Comparison of ENCODE assay signal across 2 cellular contexts in the genomic region with DNA sequence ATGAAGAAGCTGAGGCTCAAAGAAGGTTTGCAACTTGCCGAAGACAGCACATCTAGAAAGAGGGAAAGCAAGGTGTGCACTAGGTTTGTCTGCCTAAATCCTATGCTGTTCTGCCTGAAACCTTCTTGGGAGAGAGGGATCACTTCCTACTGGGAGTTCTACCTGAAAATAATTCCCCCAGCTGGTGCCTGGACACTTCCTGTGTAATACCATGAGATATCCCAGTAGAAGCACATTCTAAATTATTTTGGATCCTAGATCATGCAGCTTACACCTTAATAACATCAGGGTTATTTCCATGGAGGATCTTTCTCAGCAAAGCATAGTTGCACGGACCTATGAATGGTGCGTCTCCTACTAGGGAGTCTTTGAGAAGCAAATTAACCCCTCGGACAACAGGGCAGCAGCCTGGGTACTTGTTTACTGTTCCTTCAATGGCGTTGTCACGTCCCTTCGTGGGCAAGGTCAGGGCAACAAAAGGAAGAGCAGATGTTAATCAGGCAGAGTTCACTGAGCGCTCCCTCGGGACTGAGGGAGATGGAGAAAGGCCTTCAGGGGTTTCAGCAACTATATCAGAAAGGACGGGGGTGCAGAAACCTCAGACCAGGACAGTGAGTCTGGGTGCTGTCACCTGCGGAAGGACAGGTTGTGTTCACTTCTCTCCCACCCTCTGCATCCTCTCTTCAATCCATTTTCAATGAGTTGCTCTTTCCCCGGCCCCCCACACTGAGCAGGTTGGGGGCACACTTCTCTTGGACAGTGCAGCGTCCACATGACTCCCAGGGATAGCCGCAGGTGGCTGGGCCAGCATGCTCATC.
A peak's percentile ranks its signal among the peaks of the same experiment; 100 is the strongest.
TF ChIP-seq lines count a peak whose summit lies in the region.

No MANE protein-coding gene starts in this region.

TF ChIP-seq in HepG2, 621 proteins besides CTCF, POLR2A, EP300 and RAD21:
- TF ChIP-seq ZKSCAN1 (IDR thresholded peaks at IDR 0.05; ENCODE audit: low read length) (no peak), GABPA (IDR thresholded peaks at IDR 0.05; ENCODE audit: low read depth, low read length) (no peak), GABPA (CRISPR knock-in tag; IDR thresholded peaks at IDR 0.05; ENCODE audit: low read depth) (peak; percentile 22; the same call in 1 of the 2 replicates)

TF ChIP-seq in H1, 55 proteins besides CTCF, POLR2A, EP300 and RAD21:
- TF ChIP-seq EGR1 (IDR thresholded peaks at IDR 0.05; ENCODE audit: borderline replicate concordance, low read depth, low read length) (no peak), GABPA (IDR thresholded peaks at IDR 0.05; ENCODE audit: borderline replicate concordance, insufficient read depth, low read length) (peak; percentile 91), TAF1 (IDR thresholded peaks at IDR 0.05; ENCODE audit: low read depth, low read length) (0 out of 2 replicates have a peak, but pooled peaks have one; percentile 40), TAF7 (optimal IDR thresholded peaks at IDR 0.05; ENCODE audit: borderline replicate concordance, low read depth, low read length) (no peak), ASH2L (IDR thresholded peaks at IDR 0.05; ENCODE audit: low read length) (no peak), SP2 (IDR thresholded peaks at IDR 0.05; ENCODE audit: low read length) (no peak), HDAC6 (IDR thresholded peaks at IDR 0.05; ENCODE audit: low read depth, low read length) (no peak), ZNF274 (IDR thresholded peaks at IDR 0.05; ENCODE audit: borderline replicate concordance, extremely low read depth, low read length) (no peak), SUZ12 (IDR thresholded peaks at IDR 0.05; ENCODE audit: low read length) (no peak), RXRA (IDR thresholded peaks at IDR 0.05; ENCODE audit: insufficient read depth, low read depth, low read length) (no peak), JUND (IDR thresholded peaks at IDR 0.05; ENCODE audit: low read length) (no peak)
- TF ChIP-seq, protein P1, sequence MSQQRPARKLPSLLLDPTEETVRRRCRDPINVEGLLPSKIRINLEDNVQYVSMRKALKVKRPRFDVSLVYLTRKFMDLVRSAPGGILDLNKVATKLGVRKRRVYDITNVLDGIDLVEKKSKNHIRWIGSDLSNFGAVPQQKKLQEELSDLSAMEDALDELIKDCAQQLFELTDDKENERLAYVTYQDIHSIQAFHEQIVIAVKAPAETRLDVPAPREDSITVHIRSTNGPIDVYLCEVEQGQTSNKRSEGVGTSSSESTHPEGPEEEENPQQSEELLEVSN (IDR thresholded peaks at IDR 0.05): no peak
